ENCODE assay signal across 8 cellular contexts in genomic region chr22:38706101-38706884, GRCh38. TPM values are rescaled to one million over a fixed set of nuclear protein-coding genes. Genes with fewer than 3 reads are reported as not detected.
DNase-seq lines count a peak whose midpoint lies in the region; ATAC-seq, FAIRE-seq and TF ChIP-seq lines count a peak whose summit lies in the region.

No MANE protein-coding gene starts in this region.

- TF ChIP-seq CTCF in foreskin fibroblast (IDR thresholded peaks at IDR 0.05; ENCODE audit: low read depth, low read length) = no peak

- intact Hi-C loops in activated T-helper 1 cell treated with anti-CD3 and anti-CD28 coated beads, Interleukin-12 subunit alpha, Interleukin-12 subunit beta, Interleukin-2, Interleukin-4 antibody, amounts not matched to agents 30 ng/mL and 10 ng/mL and 1 ng/mL, durations not matched to agents 14 hours and 24 hours and 36 hours (cut with micrococcal nuclease) = loop anchor here (5.0 to 10.0 kb wide), 3 partner anchors 134 to 1471 kb away; partner anchors contain the start of genes DMC1 and PICK1

- peak overlapping the region; percentile 94 for H3K4me3 Mint-ChIP-seq in activated T-helper 1 cell treated with anti-CD3 and anti-CD28 coated beads, Interleukin-12 subunit alpha, Interleukin-12 subunit beta, Interleukin-2, Interleukin-4 antibody, amounts not matched to agents 30 ng/mL and 10 ng/mL and 1 ng/mL, durations not matched to agents 14 hours and 24 hours and 36 hours

- no peaks in the 10 kb centered on the region for H3K27me3 Mint-ChIP-seq in activated T-helper 1 cell treated with anti-CD3 and anti-CD28 coated beads, Interleukin-12 subunit alpha, Interleukin-12 subunit beta, Interleukin-2, Interleukin-4 antibody, amounts not matched to agents 30 ng/mL and 10 ng/mL and 1 ng/mL, durations not matched to agents 14 hours and 24 hours and 36 hours (ENCODE audit: insufficient read depth)

- H3K36me3 ChIP-seq in neuron (ENCODE audit: insufficient read depth, low read length) = peaks cover 19% of the 10 kb centered on the region

- H3K9me3 ChIP-seq in neuron (ENCODE audit: low read length) = no peaks in the 10 kb centered on the region

- peak overlapping the region; percentile 76 to 90 for H3K4me3 ChIP-seq in foreskin fibroblast (ENCODE audit: low read depth in 1 of 2, low read length in 2 of 2)
- peak overlapping the region; percentile 91 for H3K4me3 ChIP-seq in neuron (ENCODE audit: low read length)

- peak; percentile 0 for ATAC-seq in GM19372 (IDR thresholded peaks at IDR 0.05; ENCODE audit: low read depth, unreplicated experiment)

- H3K4me1 Mint-ChIP-seq in activated T-helper 1 cell treated with anti-CD3 and anti-CD28 coated beads, Interleukin-12 subunit alpha, Interleukin-12 subunit beta, Interleukin-2, Interleukin-4 antibody, amounts not matched to agents 30 ng/mL and 10 ng/mL and 1 ng/mL, durations not matched to agents 14 hours and 24 hours and 36 hours (ENCODE audit: low read depth) = peaks cover 61% of the 10 kb centered on the region

- no peak overlapping the region for H2AFZ ChIP-seq in neuron (ENCODE audit: low read depth, low read length)

- no peaks in the 10 kb centered on the region for H3K9me3 Mint-ChIP-seq in activated T-helper 1 cell treated with anti-CD3 and anti-CD28 coated beads, Interleukin-12 subunit alpha, Interleukin-12 subunit beta, Interleukin-2, Interleukin-4 antibody, amounts not matched to agents 30 ng/mL and 10 ng/mL and 1 ng/mL, durations not matched to agents 14 hours and 24 hours and 36 hours

- H3K36me3 Mint-ChIP-seq in activated T-helper 1 cell treated with anti-CD3 and anti-CD28 coated beads, Interleukin-12 subunit alpha, Interleukin-12 subunit beta, Interleukin-2, Interleukin-4 antibody, amounts not matched to agents 30 ng/mL and 10 ng/mL and 1 ng/mL, durations not matched to agents 14 hours and 24 hours and 36 hours (ENCODE audit: low read depth) = peaks cover 33% of the 10 kb centered on the region

- peak; percentile 60 for DNase-seq in AG20443 (ENCODE audit: low spot score)
- peak; percentile 45 for DNase-seq in M059J (ENCODE audit: low read depth)
- DNase-seq in activated T-helper 1 cell treated with anti-CD3 and anti-CD28 coated beads, Interleukin-12 subunit alpha, Interleukin-12 subunit beta, Interleukin-2, Interleukin-4 antibody, amounts not matched to agents 30 ng/mL and 10 ng/mL and 1 ng/mL, durations not matched to agents 14 hours and 24 hours and 36 hours (ENCODE audit: low spot score) = peak; percentile 35
- peak in 1 of 2 donors; percentile 61 for DNase-seq in foreskin fibroblast
- peak; percentile 40 for DNase-seq in urothelium cell line (ENCODE audit: low spot score)
- no peak for DNase-seq in 8988T

- no peaks in the 10 kb centered on the region for H3K27me3 ChIP-seq in neuron (ENCODE audit: insufficient read depth, low read length)

- no peak for FAIRE-seq in urothelium cell line (lab: Jason Lieb, UNC)

- peaks cover 27% of the 10 kb centered on the region for H3K4me1 ChIP-seq in neuron (ENCODE audit: insufficient read depth, low read length)

- H3K27ac Mint-ChIP-seq in activated T-helper 1 cell treated with anti-CD3 and anti-CD28 coated beads, Interleukin-12 subunit alpha, Interleukin-12 subunit beta, Interleukin-2, Interleukin-4 antibody, amounts not matched to agents 30 ng/mL and 10 ng/mL and 1 ng/mL, durations not matched to agents 14 hours and 24 hours and 36 hours = peak overlapping the region; percentile 89

RNA-seq across cellular contexts. Expression of gene GTPBP1, which starts 0.5 kb away (rescaled TPM):
- 22.1 and 37.5 TPM in 2 replicates for total RNA-seq in M059J (2014; rRNA removed; shearing (Covaris generic))
- 102 and 111 TPM in 2 replicates for total RNA-seq in activated T-helper 1 cell treated with anti-CD3 and anti-CD28 coated beads, Interleukin-12 subunit alpha, Interleukin-12 subunit beta, Interleukin-2, Interleukin-4 antibody, amounts not matched to agents 30 ng/mL and 10 ng/mL and 1 ng/mL, durations not matched to agents 14 hours and 24 hours and 36 hours

RNA-seq across cellular contexts. Expression of gene JOSD1, which starts 5.5 kb away (rescaled TPM):
- 53.3 and 68.9 TPM in 2 replicates for total RNA-seq in M059J (2014; rRNA removed; shearing (Covaris generic))
- total RNA-seq in activated T-helper 1 cell treated with anti-CD3 and anti-CD28 coated beads, Interleukin-12 subunit alpha, Interleukin-12 subunit beta, Interleukin-2, Interleukin-4 antibody, amounts not matched to agents 30 ng/mL and 10 ng/mL and 1 ng/mL, durations not matched to agents 14 hours and 24 hours and 36 hours = 77.7 and 86.0 TPM in 2 replicates

RNA-seq across cellular contexts. Expression of gene TOMM22, which starts 24.5 kb away (rescaled TPM):
- 52.4 and 53.4 TPM in 2 replicates for total RNA-seq in M059J (2014; rRNA removed; shearing (Covaris generic))
- total RNA-seq in activated T-helper 1 cell treated with anti-CD3 and anti-CD28 coated beads, Interleukin-12 subunit alpha, Interleukin-12 subunit beta, Interleukin-2, Interleukin-4 antibody, amounts not matched to agents 30 ng/mL and 10 ng/mL and 1 ng/mL, durations not matched to agents 14 hours and 24 hours and 36 hours = 153 and 156 TPM in 2 replicates

RNA-seq across cellular contexts. Expression of gene SUN2, which starts 49.5 kb away (rescaled TPM):
- total RNA-seq in M059J (2014; rRNA removed; shearing (Covaris generic)) = 33.0 and 67.3 TPM in 2 replicates
- total RNA-seq in activated T-helper 1 cell treated with anti-CD3 and anti-CD28 coated beads, Interleukin-12 subunit alpha, Interleukin-12 subunit beta, Interleukin-2, Interleukin-4 antibody, amounts not matched to agents 30 ng/mL and 10 ng/mL and 1 ng/mL, durations not matched to agents 14 hours and 24 hours and 36 hours = 146 and 154 TPM in 2 replicates

RNA-seq across cellular contexts. Expression of gene CBY1, which starts 49.9 kb away (rescaled TPM):
- 9.4 and 19.4 TPM in 2 replicates for total RNA-seq in M059J (2014; rRNA removed; shearing (Covaris generic))
- total RNA-seq in activated T-helper 1 cell treated with anti-CD3 and anti-CD28 coated beads, Interleukin-12 subunit alpha, Interleukin-12 subunit beta, Interleukin-2, Interleukin-4 antibody, amounts not matched to agents 30 ng/mL and 10 ng/mL and 1 ng/mL, durations not matched to agents 14 hours and 24 hours and 36 hours = 8.6 and 8.8 TPM in 2 replicates
